ENCODE assay signal across 1 cellular context in genomic region chr13:42271337-42272114, GRCh38.
A peak's percentile ranks its signal among the peaks of the same experiment; 100 is the strongest.
TF ChIP-seq lines count a peak whose summit lies in the region.

No MANE protein-coding gene starts in this region.

TF ChIP-seq in GM23338, 12 proteins besides CTCF, POLR2A, EP300 and RAD21 (continued from another document):
- TF ChIP-seq ZNF462 (CRISPR knock-in tag; IDR thresholded peaks at IDR 0.05) (peak; percentile 71), ZNF114 (CRISPR knock-in tag; IDR thresholded peaks at IDR 0.05) (no peak), POLR2AphosphoS5 (IDR thresholded peaks at IDR 0.05; ENCODE audit: low read depth) (peak; percentile 28; the same call in 1 of the 2 replicates)
